8 cellular contexts compared by ENCODE assay signal in the genomic region with DNA sequence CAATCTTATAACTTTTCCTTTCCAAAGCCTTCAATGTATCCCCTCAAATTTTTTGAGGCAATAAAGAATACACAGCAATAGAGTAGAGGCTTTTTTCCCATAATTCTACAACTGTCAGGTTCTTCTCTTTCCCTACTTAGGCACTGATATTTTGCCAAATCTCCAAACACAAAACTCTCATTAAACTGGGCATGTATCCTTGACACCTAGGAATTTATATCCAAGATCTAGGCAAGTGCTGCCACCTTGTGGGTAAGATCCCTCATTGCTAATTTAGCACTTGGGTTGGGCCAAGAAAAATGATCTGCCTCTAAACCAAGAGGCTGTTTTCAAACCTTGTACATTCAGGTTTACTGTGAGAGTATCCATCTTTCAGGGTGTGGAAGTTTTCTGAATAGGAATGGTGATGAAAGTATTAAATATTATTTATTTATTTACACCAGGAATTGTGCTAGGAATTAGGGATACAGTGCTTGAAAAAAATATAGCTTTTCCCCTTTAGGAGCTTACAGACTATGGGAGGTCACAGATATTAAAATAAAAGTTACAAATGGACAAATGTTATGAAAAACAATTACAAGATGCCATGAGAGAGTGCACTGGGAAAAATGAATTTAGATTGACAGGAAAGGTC. TPM values are rescaled to one million over a fixed set of nuclear protein-coding genes. Genes with fewer than 3 reads are reported as not detected.
DNase-seq lines count a peak whose midpoint lies in the region; ATAC-seq, FAIRE-seq and TF ChIP-seq lines count a peak whose summit lies in the region.

No MANE protein-coding gene starts in this region.

- DNase-seq in GDM1 (lab: John Stamatoyannopoulos, UW) (peak; percentile 33), LoVo (ENCODE audit: low spot score) (peak; percentile 60), SJCRH30 (peak; percentile 56 to 79), GM12878 (ENCODE audit: low read depth, low spot score) (no peak), hippocampal formation (lab: John Stamatoyannopoulos, UW) (peak; percentile 46 to 77), posterior vena cava (ENCODE audit: low spot score) (no peak)
- DNase-seq in stimulated activated CD4-positive, alpha-beta T cell treated with anti-CD3 and anti-CD28 coated beads, Interleukin-12 subunit alpha, Interleukin-12 subunit beta, amount 100 ng/mL, for 48 hours (ENCODE audit: low read depth in 2 of 3, low spot score in 1 of 3) = peak; percentile 20 to 57 (median 41)

- H3K79me2 ChIP-seq in GM12878 (ENCODE audit: control insufficient read depth, insufficient read depth, low read length) = no peaks in the 10 kb centered on the region

- H2AFZ ChIP-seq in GM12878 (ENCODE audit: control insufficient read depth, low read depth, low read length) = no peak overlapping the region

- no peak for TF ChIP-seq EP300 in GM12878 (IDR thresholded peaks at IDR 0.05; ENCODE audit: borderline replicate concordance in 1 of 2, control insufficient read depth in 1 of 2, low read depth in 2 of 2, low read length in 2 of 2)

- H3K27ac ChIP-seq in SJCRH30 (no peak overlapping the region), GM12878 (ENCODE audit: control insufficient read depth, insufficient read depth) (no peak overlapping the region)

- intact Hi-C loops in GM12878 (cut with micrococcal nuclease; ENCODE audit: unreplicated experiment) (loop anchor here (1.0 kb wide), 3 partner anchors 147 to 228 kb away; no protein-coding TSS in a partner anchor), posterior vena cava (cut with DNase I) (no loop called here)

- no peaks in the 10 kb centered on the region for H4K20me1 ChIP-seq in GM12878 (ENCODE audit: control insufficient read depth, insufficient read depth)

- no peak overlapping the region for H3K4me2 ChIP-seq in GM12878 (ENCODE audit: control insufficient read depth, insufficient read depth)

- SMC1A ChIA-PET in GM12878 (lab: Charles Lee; ENCODE audit: uncharacterized antibody, unreplicated experiment) = interaction anchor here (0.7 to 11.2 kb wide), 51 partner anchors 9 to 760 kb away, joined by 3 to 253 read pairs (median 5); a partner anchor contains a TSS

- peak; percentile 86 for TF ChIP-seq RAD21 in GM12878 (IDR thresholded peaks at IDR 0.05; ENCODE audit: insufficient read depth, low read depth, low read length)

- H3K9ac ChIP-seq in GM12878 (ENCODE audit: control insufficient read depth, insufficient read depth, low read length) = no peak overlapping the region

- CTCF ChIA-PET in GM12878 (lab: Yijun Ruan, JAX) = interaction anchor here (0.6 to 13.2 kb wide), 69 partner anchors 8 to 761 kb away, joined by 3 to 515 read pairs (median 5); a partner anchor contains a TSS

- H3K4me1 ChIP-seq in SJCRH30 (no peaks in the 10 kb centered on the region), GM12878 (ENCODE audit: control insufficient read depth, insufficient read depth, low read length) (peaks cover 10% of the 10 kb centered on the region; the same call in 1 of the 2 replicates)

- RAD21 ChIA-PET in GM12878 (lab: Charles Lee; ENCODE audit: unreplicated experiment) = interaction anchor here (0.6 to 12.4 kb wide), 34 partner anchors 8 to 761 kb away, joined by 3 to 270 read pairs (median 4); a partner anchor contains a TSS

- BruUV-seq in GM12878 (replicated peaks; lab: Mats Ljungman, UMichigan) = no TSS peak

- TF ChIP-seq POLR2A in GM12878 (IDR thresholded peaks at IDR 0.05; ENCODE audit: low read depth, low read length) = no peak

- H3K36me3 ChIP-seq in SJCRH30 (peaks cover 51% of the 10 kb centered on the region), GM12878 (ENCODE audit: control insufficient read depth in 2 of 2, insufficient read depth in 2 of 2, low read length in 1 of 2) (peaks cover 3 to 12% of the 10 kb centered on the region in 2 experiments; a peak in 3 of 4 replicates)

- ATAC-seq in GM12878 = peak; percentile 73
- ATAC-seq in GM18858 (IDR thresholded peaks at IDR 0.05; ENCODE audit: unreplicated experiment) = no peak

- TF ChIP-seq CTCF in GM12878 (IDR thresholded peaks at IDR 0.05 in 2 of 3, conservative IDR thresholded peaks at IDR 0.05 in 1 of 3; ENCODE audit: control insufficient read depth in 2 of 3, extremely low read depth in 1 of 3, insufficient read depth in 1 of 3, low read depth in 3 of 3, low read length in 3 of 3) = peak; percentile 63 to 84 (median 80)

- POLR2A ChIA-PET in GM12878 (lab: Charles Lee) = interaction anchor here (0.6 to 1.4 kb wide), 6 partner anchors 22 to 200 kb away, joined by 3 to 7 read pairs (median 3); no protein-coding TSS in a partner anchor

- no peaks in the 10 kb centered on the region for H3K9me3 ChIP-seq in SJCRH30 (replicated peaks)
- H3K9me3 ChIP-seq in GM12878 (replicated peaks; ENCODE audit: control insufficient read depth, insufficient read depth, low read length) = no peaks in the 10 kb centered on the region

- in situ Hi-C loops in GM12878 (cut with MboI) = loop anchor here (5.0 to 25.0 kb wide), 2 partner anchors 203 to 753 kb away; a partner anchor contains a TSS

- H3K4me3 ChIP-seq in SJCRH30 (no peak overlapping the region), GM12878 (no peak overlapping the region)

- no peaks in the 10 kb centered on the region for H3K27me3 ChIP-seq in SJCRH30
- H3K27me3 ChIP-seq in GM12878 (replicated peaks in 1 of 2; ENCODE audit: control insufficient read depth in 2 of 2, insufficient read depth in 2 of 2, low read length in 1 of 2) = no peaks in the 10 kb centered on the region

- FAIRE-seq in GM12878 (lab: Jason Lieb, UNC) = peak; percentile 83

TF ChIP-seq in GM12878, 131 proteins besides CTCF, POLR2A, EP300 and RAD21:
- peak; percentile 86 for TF ChIP-seq SMC3 (IDR thresholded peaks at IDR 0.05; ENCODE audit: borderline replicate concordance, low read length)
- 0 out of 2 replicates have a peak, but pooled peaks have one; percentile 9 for TF ChIP-seq YBX1 (IDR thresholded peaks at IDR 0.05)
- TF ChIP-seq RCOR1 (conservative IDR thresholded peaks at IDR 0.05; ENCODE audit: low read depth, low read length) = no peak
- no peak for TF ChIP-seq CHD2 (IDR thresholded peaks at IDR 0.05; ENCODE audit: borderline replicate concordance, low read depth, low read length)
- TF ChIP-seq POU2F2 (IDR thresholded peaks at IDR 0.05; ENCODE audit: borderline replicate concordance, low read depth, low read length) = 0 out of 3 replicates have a peak, but pooled peaks have one; percentile 29
- no peak for TF ChIP-seq MEF2B (IDR thresholded peaks at IDR 0.05; ENCODE audit: partially characterized antibody, poor library complexity, severe bottlenecking)
- TF ChIP-seq CREB1 (IDR thresholded peaks at IDR 0.05; ENCODE audit: low read depth) = no peak

RNA-seq across cellular contexts. Expression of a gene that starts 17.6 kb away (rescaled TPM):
- total RNA-seq in SJCRH30 (2014; rRNA removed; shearing (Covaris generic)) = 36.3 and 42.7 TPM in 2 replicates
- total RNA-seq in GM12878 (2013; cell fraction: nucleolus; rRNA removed) = 37.0 and 38.7 TPM in 2 replicates
- total RNA-seq in GM12878 (2014; rRNA removed) = 19.2 and 22.5 TPM in 2 replicates
- total RNA-seq in GM12878 (2014; rRNA removed; fragmentation: Illumina TruSeq; extraction: Trizol) = 12.9 TPM in 2 replicates
- total RNA-seq in GM12878 (2021) = 15.3 and 15.4 TPM in 2 replicates
- polyA plus RNA-seq in GM12878 (2011; ENCODE audit: low read depth) = 8.1 TPM
- 30.6 and 36.3 TPM in 2 replicates for polyA plus RNA-seq in GM12878 (2011; rRNA removed)
- 17.1 and 19.6 TPM in 2 replicates for polyA plus RNA-seq in GM12878 (2011; cell fraction: cytosol; rRNA removed)
- 40.6 and 45.5 TPM in 2 replicates for polyA plus RNA-seq in GM12878 (2011; cell fraction: nucleus; rRNA removed)
- 7.3 and 8.6 TPM in 2 replicates for polyA plus RNA-seq in GM12878 (2012)
- polyA plus RNA-seq in GM12878 (2014; fragmentation: Illumina TruSeq; extraction: Trizol) = 18.3 and 21.1 TPM in 2 replicates
- 1 to 10 TPM; 5.0 to 5.3 TPM for polyA plus RNA-seq in GM12878 (2014; fragmentation: Nextera tagmentation; extraction: Ambion mirVana)
- polyA plus RNA-seq in GM12878 (2014; rRNA removed) = 21.4 and 21.5 TPM in 2 replicates
- 1 to 10 TPM; 8.3 to 9.6 TPM for polyA plus RNA-seq in GM12878 (2016; fragmentation: Nextera tagmentation; extraction: Ambion mirVana)
- polyA minus RNA-seq in GM12878 (2011; rRNA and poly(A)+ RNA removed) = 22.3 and 29.3 TPM in 2 replicates
- polyA minus RNA-seq in GM12878 (2011; cell fraction: cytosol; rRNA and poly(A)+ RNA removed) = 7.6 and 10.9 TPM in 2 replicates
- 17.0 and 23.5 TPM in 2 replicates for polyA minus RNA-seq in GM12878 (2011; cell fraction: nucleus; rRNA and poly(A)+ RNA removed)
- 10 to 100 TPM; 16.9 to 18.6 TPM for total RNA-seq in posterior vena cava

RNA-seq across cellular contexts. Expression of a gene that starts 18.1 kb away (rescaled TPM):
- 126 TPM in 2 replicates for total RNA-seq in SJCRH30 (2014; rRNA removed; shearing (Covaris generic))
- total RNA-seq in GM12878 (2013; cell fraction: nucleolus; rRNA removed) = 69.0 and 71.8 TPM in 2 replicates
- total RNA-seq in GM12878 (2014; rRNA removed) (32.2 and 38.0 TPM in 2 replicates), GM12878 (2014; rRNA removed; fragmentation: Illumina TruSeq; extraction: Trizol) (37.5 and 39.5 TPM in 2 replicates), GM12878 (2021) (32.4 and 39.5 TPM in 2 replicates), posterior vena cava (10 to 100 TPM; 19.6 to 24.7 TPM)
- polyA plus RNA-seq in GM12878 (2011; ENCODE audit: low read depth) = 10.7 TPM
- polyA plus RNA-seq in GM12878 (2011; rRNA removed) (34.1 and 52.0 TPM in 2 replicates), GM12878 (2014; fragmentation: Illumina TruSeq; extraction: Trizol) (38.0 and 44.0 TPM in 2 replicates), GM12878 (2014; fragmentation: Nextera tagmentation; extraction: Ambion mirVana) (10 to 100 TPM; 14.7 to 21.5 TPM), GM12878 (2014; rRNA removed) (22.7 and 29.2 TPM in 2 replicates), GM12878 (2016; fragmentation: Nextera tagmentation; extraction: Ambion mirVana) (10 to 100 TPM; 62.5 to 70.9 TPM)
- polyA plus RNA-seq in GM12878 (2011; cell fraction: cytosol; rRNA removed) = 16.2 and 16.7 TPM in 2 replicates
- 26.2 and 31.1 TPM in 2 replicates for polyA plus RNA-seq in GM12878 (2011; cell fraction: nucleus; rRNA removed)
- 19.2 and 23.0 TPM in 2 replicates for polyA plus RNA-seq in GM12878 (2012)
- 27.1 and 40.6 TPM in 2 replicates for polyA minus RNA-seq in GM12878 (2011; rRNA and poly(A)+ RNA removed)
- polyA minus RNA-seq in GM12878 (2011; cell fraction: cytosol; rRNA and poly(A)+ RNA removed) = 9.1 and 14.8 TPM in 2 replicates
- 24.4 and 36.5 TPM in 2 replicates for polyA minus RNA-seq in GM12878 (2011; cell fraction: nucleus; rRNA and poly(A)+ RNA removed)

Comparison
In these comparisons a context has a peak if more than half of its experiments do, and no peak if none do; other contexts are left out.
1. DNase-seq: peak in GDM1 (single experiment), LoVo (single experiment), SJCRH30 (2 of 2), hippocampal formation (2 of 2) and stimulated activated CD4-positive, alpha-beta T cell treated with anti-CD3 and anti-CD28 coated beads, Interleukin-12 subunit alpha, Interleukin-12 subunit beta, amount 100 ng/mL, for 48 hours (3 of 3); none in GM12878 (single experiment) and posterior vena cava (single experiment).